ENCODE assay signal across 27 cellular contexts in genomic region chr13:43776680-43777079, GRCh38. TPM values are rescaled to one million over a fixed set of nuclear protein-coding genes. Genes with fewer than 3 reads are reported as not detected.
A peak's percentile ranks its signal among the peaks of the same experiment; 100 is the strongest.
DNase-seq lines count a peak whose midpoint lies in the region; FAIRE-seq and TF ChIP-seq lines count a peak whose summit lies in the region.
"Had no signal": no experiment of that assay in that cellular context is flagged by ENCODE, and none has a peak within 500 bp of the region (broad histone marks: within the 10 kb centered on the region; RNA-seq: fewer than 3 reads in every experiment).

No MANE protein-coding gene starts in this region.

- H3K36me3 Mint-ChIP-seq in astrocyte (ENCODE audit: low read depth, unreplicated experiment), result no peaks in the 10 kb centered on the region

- H3K4me2 ChIP-seq in astrocyte (ENCODE audit: low read length), result no peak overlapping the region

- DNase-seq in NCI-H82 (lab: John Stamatoyannopoulos, UW) (peak; percentile 33), NCI-H82 treated with DMSO at 0.1 percent for 48 hours (lab: John Stamatoyannopoulos, UW; ENCODE audit: unreplicated experiment) (no peak), astrocyte (ENCODE audit: low read depth) (no peak), kidney tubule cell (ENCODE audit: low spot score) (peak; percentile 53), inferior parietal cortex (ENCODE audit: extremely low spot score) (no peak), spleen (no peak), HK-2 (ENCODE audit: unreplicated experiment) (no peak), globus pallidus (ENCODE audit: low spot score) (no peak)
- DNase-seq: activated CD8-positive, alpha-beta T cell treated with anti-CD3 and anti-CD28 coated beads, Interleukin-2, amount 10 ng/mL, durations not matched to agents 7 days and 5 days; activated naive CD4-positive, alpha-beta T cell treated with Interleukin-2 at 50 U/mL for 16 hours; activated T-cell treated with anti-CD3 and anti-CD28 coated beads, Interleukin-2, amount 50 U/mL, for 24 hours; BE2C; COR-L47; effector memory CD8-positive, alpha-beta T cell; esophagus squamous epithelium; glutamatergic neuron; HFFc6; left lung; NCI-H1436; NCI-H2227 treated with DMSO at 0.1 percent for 48 hours; NK-92 treated with Interleukin-12 subunit alpha and Interleukin-12 subunit beta, amount 100 ng/mL, for 24 hours; Peyer's patch; stimulated activated CD4-positive, alpha-beta T cell treated with anti-CD3 and anti-CD28 coated beads, Interleukin-12 subunit alpha, Interleukin-12 subunit beta, amount 100 ng/mL, for 4 hours; upper lobe of right lung had no signal

- no peak overlapping the region for H3K4me3 Mint-ChIP-seq in astrocyte (ENCODE audit: unreplicated experiment)
- H3K4me3 Mint-ChIP-seq: activated CD8-positive, alpha-beta T cell treated with anti-CD3 and anti-CD28 coated beads, Interleukin-2, amount 10 ng/mL, durations not matched to agents 7 days and 5 days; activated T-cell treated with anti-CD3 and anti-CD28 coated beads, Interleukin-2, amount 50 U/mL, for 24 hours; effector memory CD8-positive, alpha-beta T cell; HFFc6; neural crest cell had no signal

- H3K4me3 ChIP-seq in astrocyte (ENCODE audit: insufficient read depth, low read depth, low read length) (no peak overlapping the region), spleen (no peak overlapping the region)
- H3K4me3 ChIP-seq: esophagus squamous epithelium, left lung, Peyer's patch, upper lobe of right lung had no signal

- 69 to 89% (median 83%) methylated on average over 2 of the region's 2 CpGs for WGBS in spleen, 5 donors

- no peaks in the 10 kb centered on the region for H3K79me2 ChIP-seq in astrocyte (ENCODE audit: insufficient read depth, low read length)

- H3K27ac Mint-ChIP-seq in astrocyte (ENCODE audit: unreplicated experiment), result peak overlapping the region; percentile 27
- H3K27ac Mint-ChIP-seq: activated CD8-positive, alpha-beta T cell treated with anti-CD3 and anti-CD28 coated beads, Interleukin-2, amount 10 ng/mL, durations not matched to agents 7 days and 5 days; activated T-cell treated with anti-CD3 and anti-CD28 coated beads, Interleukin-2, amount 50 U/mL, for 24 hours; effector memory CD8-positive, alpha-beta T cell; HFFc6 had no signal

- no peak for TF ChIP-seq POLR2A in spleen (IDR thresholded peaks at IDR 0.05)

- H3K27me3 ChIP-seq in astrocyte (ENCODE audit: insufficient read depth, low read length) (peaks cover 2% of the 10 kb centered on the region), spleen (replicated peaks in 1 of 7) (no peaks in the 10 kb centered on the region)
- H3K27me3 ChIP-seq: BE2C, esophagus squamous epithelium, left lung, Peyer's patch, upper lobe of right lung had no signal

- H3K27me3 Mint-ChIP-seq in astrocyte (ENCODE audit: low read depth, unreplicated experiment), result peaks cover 4% of the 10 kb centered on the region

- no peak overlapping the region for H2AFZ ChIP-seq in astrocyte (ENCODE audit: low read depth, low read length)

- no peaks in the 10 kb centered on the region for H3K4me1 ChIP-seq in astrocyte (ENCODE audit: insufficient read depth, low read length)
- H3K4me1 ChIP-seq in spleen, result no peaks in the 10 kb centered on the region
- H3K4me1 ChIP-seq: esophagus squamous epithelium, left lung, Peyer's patch, upper lobe of right lung had no signal

- TF ChIP-seq CTCF in astrocyte (IDR thresholded peaks at IDR 0.05; ENCODE audit: insufficient read depth, low read depth, low read length) (no peak), spleen (IDR thresholded peaks at IDR 0.05 in 8 of 11, conservative IDR thresholded peaks at IDR 0.05 in 3 of 11) (no peak)

- H3K9me3 ChIP-seq in astrocyte (ENCODE audit: insufficient read depth, low read depth, low read length) (no peaks in the 10 kb centered on the region), spleen (no peaks in the 10 kb centered on the region)
- H3K9me3 ChIP-seq: BE2C, esophagus squamous epithelium, left lung, Peyer's patch, upper lobe of right lung had no signal

- peaks cover 8% of the 10 kb centered on the region for H3K4me1 Mint-ChIP-seq in astrocyte (ENCODE audit: low read depth, unreplicated experiment)

- H3K9ac ChIP-seq in astrocyte (ENCODE audit: low read length), result no peak overlapping the region

- H3K27ac ChIP-seq in astrocyte (ENCODE audit: low read depth, low read length) (no peak overlapping the region), spleen (no peak overlapping the region)
- H3K27ac ChIP-seq: esophagus squamous epithelium, left lung, Peyer's patch, upper lobe of right lung had no signal

- intact Hi-C loops in spleen (cut with DNase I; ENCODE audit: low total_unique reads), result no loop called here

- H3K36me3 ChIP-seq in astrocyte (ENCODE audit: insufficient read depth, low read length) (no peaks in the 10 kb centered on the region), spleen (no peaks in the 10 kb centered on the region)
- H3K36me3 ChIP-seq: BE2C, esophagus squamous epithelium, left lung, Peyer's patch, upper lobe of right lung had no signal

- FAIRE-seq in astrocyte (lab: Jason Lieb, UNC), result no peak
- FAIRE-seq: A204.1, HepG2 had no signal

- H3K9me3 Mint-ChIP-seq in astrocyte (ENCODE audit: unreplicated experiment), result no peaks in the 10 kb centered on the region
- H3K9me3 Mint-ChIP-seq: activated T-cell treated with anti-CD3 and anti-CD28 coated beads, Interleukin-2, amount 50 U/mL, for 24 hours; effector memory CD8-positive, alpha-beta T cell; HFFc6; neural crest cell had no signal

- H4K20me1 ChIP-seq in astrocyte (ENCODE audit: insufficient read depth, low read length), result no peaks in the 10 kb centered on the region

RNA-seq across cellular contexts. Expression of gene ENOX1, which starts 10.1 kb away (rescaled TPM):
- total RNA-seq in astrocyte, result 2.3 and 2.4 TPM in 2 replicates
- total RNA-seq in spleen, result 1 to 10 TPM in 1 of 7 donors, under 1 TPM in 5, not detected in 1; 0.42 to 1.3 (median 0.52) TPM
- polyA plus RNA-seq in spleen, result under 1 TPM; 0.42 to 0.65 (median 0.63) TPM
- total RNA-seq: HepG2 had no signal
- polyA plus RNA-seq: HepG2 had no signal

Comparison
In these comparisons a context has a peak if more than half of its experiments do, and no peak if none do; other contexts are left out.
1. DNase-seq: peak in NCI-H82 (single experiment) and kidney tubule cell (single experiment); none in NCI-H82 treated with DMSO at 0.1 percent for 48 hours (single experiment), astrocyte (single experiment), inferior parietal cortex (single experiment), spleen (single experiment), HK-2 (single experiment) and globus pallidus (single experiment).